In the genomic region with DNA sequence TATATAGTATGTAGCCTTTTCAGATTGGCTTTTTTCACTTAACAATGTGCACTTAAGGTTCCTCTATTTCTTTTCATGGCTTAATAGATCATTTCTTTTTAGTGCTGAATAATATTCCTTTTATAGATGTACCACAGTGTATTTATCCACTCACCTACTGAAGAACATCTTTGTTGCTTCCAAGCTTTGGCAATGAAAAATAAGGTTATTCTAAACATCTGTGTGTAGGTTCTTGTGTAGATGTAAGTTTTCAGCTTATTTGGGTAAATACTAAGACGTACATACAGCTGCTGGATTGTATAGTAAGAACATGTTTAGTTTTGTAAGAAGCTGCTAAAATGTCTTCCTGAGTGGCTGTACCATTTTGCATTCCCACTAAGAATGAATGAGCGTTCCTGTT, we compare ENCODE assay signal across 10 cellular contexts.
"Had no signal": no experiment of that assay in that cellular context is flagged by ENCODE, and none has a peak within 500 bp of the region (broad histone marks: within the 10 kb centered on the region; RNA-seq: fewer than 3 reads in every experiment).

No MANE protein-coding gene starts in this region.

- H3K27ac ChIP-seq: GM23248 had no signal

- FAIRE-seq: H54 had no signal

- DNase-seq: GM23248, GOT3, H7, H9, HCEC 1CT, HFFc6 had no signal

- H3K4me2 ChIP-seq: GM23338 had no signal

- H3K36me3 ChIP-seq: HAP-1 had no signal

- H3K4me1 ChIP-seq: HAP-1 had no signal

- ATAC-seq: GM23338, HCT116 had no signal

- H2AFZ ChIP-seq: GM23248, GM23338 had no signal

- H3K9me3 ChIP-seq: HAP-1 had no signal

- H3K4me3 ChIP-seq: GM23248, GM23338, HAP-1 had no signal

- H3K9ac ChIP-seq: GM23248 had no signal
